In the genomic region with DNA sequence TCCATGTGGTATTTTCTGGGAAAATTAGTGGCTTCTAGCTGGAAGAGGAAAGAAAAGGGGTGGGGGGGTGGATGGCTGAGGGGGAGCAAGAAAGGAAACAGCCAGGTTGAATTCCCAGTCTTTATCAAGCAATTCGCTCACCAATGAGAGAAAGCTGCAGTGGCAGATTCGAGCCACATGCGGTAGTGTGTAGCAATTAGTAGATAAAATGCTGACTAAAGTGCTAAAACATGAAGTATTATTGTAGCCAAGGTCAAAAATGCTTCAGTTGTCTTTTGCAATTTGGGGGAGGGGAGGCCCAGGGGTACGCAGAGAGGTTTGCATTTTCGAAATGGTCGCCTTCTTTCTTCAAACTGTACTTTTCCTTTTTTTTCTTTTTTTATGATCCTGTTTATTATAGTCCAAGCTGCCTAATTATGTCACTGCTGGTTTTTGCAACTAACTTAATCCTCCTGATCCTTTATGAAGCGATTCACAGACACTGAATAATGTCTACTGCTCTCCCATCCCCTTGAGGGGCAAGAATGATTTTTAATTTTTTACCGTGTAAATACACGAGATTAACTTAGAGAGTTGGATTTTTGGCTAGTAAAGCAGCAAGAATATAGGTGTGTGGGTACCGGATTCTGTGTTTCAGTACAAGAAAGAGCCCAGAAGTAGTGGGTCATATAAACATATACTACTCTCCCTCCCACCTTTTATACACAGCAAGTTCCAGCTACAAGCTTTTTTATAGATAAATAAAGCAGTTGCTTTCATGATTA, we compare ENCODE assay signal across 1 cellular context.
TF ChIP-seq lines count a peak whose summit lies in the region.

No MANE protein-coding gene starts in this region.

TF ChIP-seq in HepG2, 621 proteins besides CTCF, POLR2A, EP300 and RAD21 (continued from another document):
- TF ChIP-seq GABPA (IDR thresholded peaks at IDR 0.05; ENCODE audit: low read depth, low read length), result no peak
- TF ChIP-seq GABPA (CRISPR knock-in tag; IDR thresholded peaks at IDR 0.05; ENCODE audit: low read depth), result no peak
- TF ChIP-seq HNRNPK (IDR thresholded peaks at IDR 0.05; ENCODE audit: low read depth, low read length, poor library complexity, severe bottlenecking), result peak; percentile 32
- no peak for TF ChIP-seq HNRNPUL1 (IDR thresholded peaks at IDR 0.05; ENCODE audit: low read depth, low read length)
- TF ChIP-seq PLRG1 (conservative IDR thresholded peaks at IDR 0.05), result no peak
- TF ChIP-seq ZBTB7A (CRISPR knock-in tag; IDR thresholded peaks at IDR 0.05), result no peak
- no peak for TF ChIP-seq GPN1 (CRISPR knock-in tag; IDR thresholded peaks at IDR 0.05; ENCODE audit: borderline replicate concordance)
- TF ChIP-seq MAFF (IDR thresholded peaks at IDR 0.05; ENCODE audit: low read depth, low read length), result peak; percentile 93
- no peak for TF ChIP-seq ASH2L (IDR thresholded peaks at IDR 0.05; ENCODE audit: insufficient read length, low read depth, low read length)
- TF ChIP-seq ZNF234 (CRISPR knock-in tag; conservative IDR thresholded peaks at IDR 0.05), result no peak
- no peak for TF ChIP-seq ZMYM4 (CRISPR knock-in tag; IDR thresholded peaks at IDR 0.05)
- no peak for TF ChIP-seq ERF (CRISPR knock-in tag; IDR thresholded peaks at IDR 0.05)
- no peak for TF ChIP-seq RCOR2 (CRISPR knock-in tag; IDR thresholded peaks at IDR 0.05)
- TF ChIP-seq, protein P1, sequence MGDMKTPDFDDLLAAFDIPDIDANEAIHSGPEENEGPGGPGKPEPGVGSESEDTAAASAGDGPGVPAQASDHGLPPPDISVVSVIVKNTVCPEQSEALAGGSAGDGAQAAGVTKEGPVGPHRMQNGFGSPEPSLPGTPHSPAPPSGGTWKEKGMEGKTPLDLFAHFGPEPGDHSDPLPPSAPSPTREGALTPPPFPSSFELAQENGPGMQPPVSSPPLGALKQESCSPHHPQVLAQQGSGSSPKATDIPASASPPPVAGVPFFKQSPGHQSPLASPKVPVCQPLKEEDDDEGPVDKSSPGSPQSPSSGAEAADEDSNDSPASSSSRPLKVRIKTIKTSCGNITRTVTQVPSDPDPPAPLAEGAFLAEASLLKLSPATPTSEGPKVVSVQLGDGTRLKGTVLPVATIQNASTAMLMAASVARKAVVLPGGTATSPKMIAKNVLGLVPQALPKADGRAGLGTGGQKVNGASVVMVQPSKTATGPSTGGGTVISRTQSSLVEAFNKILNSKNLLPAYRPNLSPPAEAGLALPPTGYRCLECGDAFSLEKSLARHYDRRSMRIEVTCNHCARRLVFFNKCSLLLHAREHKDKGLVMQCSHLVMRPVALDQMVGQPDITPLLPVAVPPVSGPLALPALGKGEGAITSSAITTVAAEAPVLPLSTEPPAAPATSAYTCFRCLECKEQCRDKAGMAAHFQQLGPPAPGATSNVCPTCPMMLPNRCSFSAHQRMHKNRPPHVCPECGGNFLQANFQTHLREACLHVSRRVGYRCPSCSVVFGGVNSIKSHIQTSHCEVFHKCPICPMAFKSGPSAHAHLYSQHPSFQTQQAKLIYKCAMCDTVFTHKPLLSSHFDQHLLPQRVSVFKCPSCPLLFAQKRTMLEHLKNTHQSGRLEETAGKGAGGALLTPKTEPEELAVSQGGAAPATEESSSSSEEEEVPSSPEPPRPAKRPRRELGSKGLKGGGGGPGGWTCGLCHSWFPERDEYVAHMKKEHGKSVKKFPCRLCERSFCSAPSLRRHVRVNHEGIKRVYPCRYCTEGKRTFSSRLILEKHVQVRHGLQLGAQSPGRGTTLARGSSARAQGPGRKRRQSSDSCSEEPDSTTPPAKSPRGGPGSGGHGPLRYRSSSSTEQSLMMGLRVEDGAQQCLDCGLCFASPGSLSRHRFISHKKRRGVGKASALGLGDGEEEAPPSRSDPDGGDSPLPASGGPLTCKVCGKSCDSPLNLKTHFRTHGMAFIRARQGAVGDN (CRISPR knock-in tag; IDR thresholded peaks at IDR 0.05), result no peak
